15 cellular contexts compared by ENCODE assay signal in the genomic region with DNA sequence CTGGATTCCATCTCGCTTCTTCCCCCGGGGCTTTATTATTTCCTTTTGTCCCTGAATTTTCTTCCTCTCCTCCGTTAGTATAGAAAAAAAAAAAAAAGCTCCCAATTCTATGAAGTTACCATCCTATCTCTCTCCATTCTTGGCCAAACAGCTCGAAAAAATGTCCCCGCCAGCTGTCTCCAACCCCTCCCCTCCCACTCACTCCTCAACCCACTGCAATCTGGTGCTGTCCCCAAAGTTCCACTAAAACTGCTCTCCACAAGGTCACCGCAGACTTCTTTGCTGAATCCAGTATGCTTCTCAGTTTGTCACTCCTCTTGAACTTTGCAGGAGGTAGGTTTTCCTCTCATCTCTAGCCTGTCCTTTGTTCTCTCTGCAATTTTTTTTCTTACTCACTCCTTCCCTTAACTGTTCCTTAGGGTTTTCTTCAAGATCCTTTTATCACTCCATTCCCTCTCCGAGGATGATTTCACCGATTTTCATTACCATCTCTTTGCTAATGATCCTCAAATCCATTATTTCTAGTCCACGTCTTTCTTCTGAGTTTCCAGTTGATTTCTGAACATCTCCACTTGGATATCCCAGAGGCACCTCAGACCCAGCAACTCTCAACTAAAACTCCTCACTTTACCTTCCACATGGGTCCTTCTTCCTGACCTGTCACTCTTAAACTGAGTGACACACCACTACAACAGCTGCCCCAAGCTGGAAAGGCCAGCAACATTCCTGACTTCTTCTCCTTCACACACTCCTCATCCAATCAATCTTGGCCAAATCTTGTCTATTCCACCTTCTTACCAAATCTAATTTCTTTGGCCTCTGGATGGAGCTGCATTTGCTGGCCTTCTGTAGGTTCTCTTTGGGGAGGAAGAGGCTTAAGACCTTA. TPM values are rescaled to one million over a fixed set of nuclear protein-coding genes. Genes with fewer than 3 reads are reported as not detected.
DNase-seq lines count a peak whose midpoint lies in the region; ATAC-seq, FAIRE-seq and TF ChIP-seq lines count a peak whose summit lies in the region.
"Had no signal": no experiment of that assay in that cellular context is flagged by ENCODE, and none has a peak within 500 bp of the region (broad histone marks: within the 10 kb centered on the region; RNA-seq: fewer than 3 reads in every experiment).

No MANE protein-coding gene starts in this region.

- peak overlapping the region; percentile 100 for H3K4me3 Mint-ChIP-seq in stimulated activated naive CD8-positive, alpha-beta T cell treated with anti-CD3 and anti-CD28 coated beads, Interleukin-15, Interleukin-2, amounts not matched to agents 100 ng/mL and 50 ng/mL, for 24 hours
- peak overlapping the region; percentile 93 for H3K4me3 Mint-ChIP-seq in activated T-helper 17 cell treated with anti-CD3 and anti-CD28 coated beads, Interleukin-2, amount 50 U/mL, for 72 hours

- no peaks in the 10 kb centered on the region for H3K9me3 Mint-ChIP-seq in stimulated activated naive CD8-positive, alpha-beta T cell treated with anti-CD3 and anti-CD28 coated beads, Interleukin-15, Interleukin-2, amounts not matched to agents 100 ng/mL and 50 ng/mL, for 24 hours
- no peaks in the 10 kb centered on the region for H3K9me3 Mint-ChIP-seq in activated T-helper 17 cell treated with anti-CD3 and anti-CD28 coated beads, Interleukin-2, amount 50 U/mL, for 72 hours

- no peak for ATAC-seq in stimulated activated naive CD8-positive, alpha-beta T cell treated with anti-CD3 and anti-CD28 coated beads, Interleukin-15, Interleukin-2, amounts not matched to agents 100 U/mL and 50 U/mL, for 24 hours
- ATAC-seq in activated T-helper 17 cell treated with anti-CD3 and anti-CD28 coated beads, Interleukin-2, amount 50 U/mL, for 72 hours (replicated peaks): no peak
- no peak for ATAC-seq in HG02642 (IDR thresholded peaks at IDR 0.05; ENCODE audit: poor library complexity, unreplicated experiment)
- ATAC-seq: gastroesophageal sphincter, left ventricle myocardium superior had no signal

- H3K4me1 Mint-ChIP-seq in stimulated activated naive CD8-positive, alpha-beta T cell treated with anti-CD3 and anti-CD28 coated beads, Interleukin-15, Interleukin-2, amounts not matched to agents 100 ng/mL and 50 ng/mL, for 24 hours (ENCODE audit: low read depth): peaks cover 45% of the 10 kb centered on the region
- H3K4me1 Mint-ChIP-seq in activated T-helper 17 cell treated with anti-CD3 and anti-CD28 coated beads, Interleukin-2, amount 50 U/mL, for 72 hours: peaks cover 24% of the 10 kb centered on the region

- TF ChIP-seq POLR2A in H54 (IDR thresholded peaks at IDR 0.05; ENCODE audit: low read depth, low read length): no peak

- no peak for DNase-seq in stimulated activated naive CD8-positive, alpha-beta T cell treated with anti-CD3 and anti-CD28 coated beads, Interleukin-15, Interleukin-2, amounts not matched to agents 100 U/mL and 50 U/mL, for 24 hours
- DNase-seq in middle frontal gyrus (ENCODE audit: extremely low spot score, low spot score) (peak; percentile 8), cardiac septum (ENCODE audit: low spot score) (no peak), H54 (ENCODE audit: insufficient read length, low spot score) (no peak)
- DNase-seq in stimulated activated CD4-positive, alpha-beta T cell treated with anti-CD3 and anti-CD28 coated beads, Interleukin-4, amount 100 ng/mL, for 1 hour: no peak
- DNase-seq: activated effector memory CD4-positive, alpha-beta T cell treated with anti-CD3 and anti-CD28 coated beads, Interleukin-2, amount 50 U/mL, for 16 hours; dermis blood vessel endothelial cell; GOT3; KG1; left ventricle myocardium superior had no signal

- H3K36me3 Mint-ChIP-seq in stimulated activated naive CD8-positive, alpha-beta T cell treated with anti-CD3 and anti-CD28 coated beads, Interleukin-15, Interleukin-2, amounts not matched to agents 100 ng/mL and 50 ng/mL, for 24 hours (ENCODE audit: low read depth): peaks cover 26% of the 10 kb centered on the region
- peaks cover 43% of the 10 kb centered on the region for H3K36me3 Mint-ChIP-seq in activated T-helper 17 cell treated with anti-CD3 and anti-CD28 coated beads, Interleukin-2, amount 50 U/mL, for 72 hours (ENCODE audit: low read depth)

- no peak for FAIRE-seq in H54 (lab: Jason Lieb, UNC)
- FAIRE-seq: TTC549 had no signal

- H3K27ac Mint-ChIP-seq in stimulated activated naive CD8-positive, alpha-beta T cell treated with anti-CD3 and anti-CD28 coated beads, Interleukin-15, Interleukin-2, amounts not matched to agents 100 ng/mL and 50 ng/mL, for 24 hours: peak overlapping the region; percentile 95
- H3K27ac Mint-ChIP-seq in activated T-helper 17 cell treated with anti-CD3 and anti-CD28 coated beads, Interleukin-2, amount 50 U/mL, for 72 hours: peak overlapping the region; percentile 86

- intact Hi-C loops in cardiac septum (cut with DNase I): loop anchor here (1.0 kb wide), 1 partner anchor 21 kb away; a partner anchor contains a TSS

- H3K27me3 Mint-ChIP-seq in stimulated activated naive CD8-positive, alpha-beta T cell treated with anti-CD3 and anti-CD28 coated beads, Interleukin-15, Interleukin-2, amounts not matched to agents 100 ng/mL and 50 ng/mL, for 24 hours: no peaks in the 10 kb centered on the region
- H3K27me3 Mint-ChIP-seq in activated T-helper 17 cell treated with anti-CD3 and anti-CD28 coated beads, Interleukin-2, amount 50 U/mL, for 72 hours: no peaks in the 10 kb centered on the region

RNA-seq across cellular contexts. Expression of a gene that starts 1.5 kb away (rescaled TPM):
- 100 to 1,000 TPM; 416 to 512 TPM for total RNA-seq in activated T-helper 17 cell treated with anti-CD3 and anti-CD28 coated beads, Interleukin-2, amount 50 U/mL, for 72 hours
- 214 TPM for total RNA-seq in cardiac septum

RNA-seq across cellular contexts. Expression of a gene that starts 21.2 kb away (rescaled TPM):
- total RNA-seq in activated T-helper 17 cell treated with anti-CD3 and anti-CD28 coated beads, Interleukin-2, amount 50 U/mL, for 72 hours: 100 to 1,000 TPM; 143 to 161 TPM
- 26.3 TPM for total RNA-seq in cardiac septum

RNA-seq across cellular contexts. Expression of a gene that starts 29.9 kb away (rescaled TPM):
- 100 to 1,000 TPM; 191 to 343 TPM for total RNA-seq in activated T-helper 17 cell treated with anti-CD3 and anti-CD28 coated beads, Interleukin-2, amount 50 U/mL, for 72 hours
- 15.2 TPM for total RNA-seq in cardiac septum

RNA-seq across cellular contexts. Expression of a gene that starts 52.7 kb away (rescaled TPM):
- 10 to 100 TPM; 56.0 to 64.9 TPM for total RNA-seq in activated T-helper 17 cell treated with anti-CD3 and anti-CD28 coated beads, Interleukin-2, amount 50 U/mL, for 72 hours
- total RNA-seq in cardiac septum: 27.7 TPM

Comparison
In these comparisons a context has a peak if more than half of its experiments do, and no peak if none do; other contexts are left out.
1. RNA of a gene that starts 29.9 kb away (total RNA-seq): 191 to 343 TPM in activated T-helper 17 cell treated with anti-CD3 and anti-CD28 coated beads, Interleukin-2, amount 50 U/mL, for 72 hours; 15.2 TPM in cardiac septum (single experiment); every median in the first group is over 10 times any median in the second.